ENCODE assay signal across 8 cellular contexts in genomic region chr6:30740993-30741784, GRCh38. TPM values are rescaled to one million over a fixed set of nuclear protein-coding genes. Genes with fewer than 3 reads are reported as not detected.
A peak's percentile ranks its signal among the peaks of the same experiment; 100 is the strongest.
DNase-seq lines count a peak whose midpoint lies in the region; ATAC-seq, FAIRE-seq and TF ChIP-seq lines count a peak whose summit lies in the region.

No MANE protein-coding gene starts in this region.

- TF ChIP-seq POLR2A in K562 (conservative IDR thresholded peaks at IDR 0.05): no peak

- H3K27ac ChIP-seq in K562 (ENCODE audit: extremely low read depth, low read depth, low read length): peak overlapping the region; percentile 87
- peak overlapping the region; percentile 84 for H3K27ac ChIP-seq in mesodermal cell (ENCODE audit: low read depth, low read length, severe bottlenecking)

- no peak overlapping the region for H2AFZ ChIP-seq in K562 (ENCODE audit: low read depth, low read length)

- H3K4me3 ChIP-seq in K562 (peak overlapping the region; percentile 91), mesodermal cell (ENCODE audit: extremely low read depth, insufficient read depth, low read length, poor library complexity, severe bottlenecking) (peak overlapping the region; percentile 94)

- intact Hi-C loops in K562 (cut with micrococcal nuclease): loop anchor here (5.0 kb wide), 2 partner anchors 86 to 341 kb away; no protein-coding TSS in a partner anchor

- TF ChIP-seq CTCF in K562 (IDR thresholded peaks at IDR 0.05 in 2 of 3, conservative IDR thresholded peaks at IDR 0.05 in 1 of 3; ENCODE audit: insufficient read depth in 2 of 3, low read depth in 1 of 3, low read length in 3 of 3): no peak; a peak in 1 of 6 replicates

- TF ChIP-seq EP300 in K562 (IDR thresholded peaks at IDR 0.05; ENCODE audit: low read length): no peak

- in situ Hi-C loops in K562 (cut with MboI): loop anchor here (5.0 kb wide), 2 partner anchors 136 to 336 kb away; no protein-coding TSS in a partner anchor

- CTCF ChIA-PET in K562 (lab: Yijun Ruan, JAX; ENCODE audit: low intra/inter-chr PET ratio): interaction anchor here (0.6 to 3.7 kb wide), 2 partner anchors 16 to 87 kb away, joined by 3 to 14 read pairs; no protein-coding TSS in a partner anchor

- peak; percentile 59 for DNase-seq in stimulated activated CD4-positive, alpha-beta T cell treated with anti-CD3 and anti-CD28 coated beads, Interleukin-15, amount 100 ng/mL, for 24 hours
- DNase-seq in stimulated activated CD4-positive, alpha-beta T cell treated with anti-CD3 and anti-CD28 coated beads, Interleukin-1b, Interleukin-23, amount 100 ng/mL, for 48 hours: no peak
- DNase-seq in K562 (ENCODE audit: extremely low read depth in 1 of 4, low spot score in 3 of 4): no peak
- DNase-seq in SHP77 (lab: John Stamatoyannopoulos, UW): no peak
- no peak for DNase-seq in EL
- DNase-seq in NCI-H345 treated with DMSO at 0.1 percent for 48 hours (lab: John Stamatoyannopoulos, UW; ENCODE audit: unreplicated experiment): no peak
- DNase-seq in DMS79 treated with DMSO at 0.1 percent for 48 hours (lab: John Stamatoyannopoulos, UW): no peak

- TF ChIP-seq RAD21 in K562 (CRISPR knock-in tag; conservative IDR thresholded peaks at IDR 0.05 in 1 of 2, IDR thresholded peaks at IDR 0.05 in 1 of 2): no peak

- ATAC-seq in K562: no peak

- no TSS peak for BruUV-seq in K562 (replicated peaks; lab: Mats Ljungman, UMichigan)

- H3K36me3 ChIP-seq in K562 (ENCODE audit: control insufficient read depth, insufficient read depth, low read length): peaks cover 50% of the 10 kb centered on the region
- H3K36me3 ChIP-seq in mesodermal cell (ENCODE audit: control insufficient read depth, insufficient read depth, low read length): peaks cover 69% of the 10 kb centered on the region

- FAIRE-seq in K562 (lab: Jason Lieb, UNC): no peak

- WGBS in K562 (ENCODE audit: insufficient coverage, low coverage, missing lambda C conversion rate): 72% methylated on average over 9 of the region's 9 CpGs
- WGBS in mesodermal cell (ENCODE audit: insufficient coverage in 2 of 2), 2 experiments: 93 to 95% methylated on average over 6 to 9 of the region's 9 CpGs

- H3K9ac ChIP-seq in K562 (ENCODE audit: insufficient read depth in 1 of 2, low read depth in 2 of 2, low read length in 2 of 2): peak overlapping the region; percentile 92 to 98

- H3K4me1 ChIP-seq in K562 (replicated peaks in 1 of 2; ENCODE audit: control insufficient read depth in 2 of 2, insufficient read depth in 2 of 2, low read length in 2 of 2): peaks cover 41 to 52% of the 10 kb centered on the region in 2 experiments
- H3K4me1 ChIP-seq in mesodermal cell (ENCODE audit: control insufficient read depth, insufficient read depth, low read length, poor library complexity, severe bottlenecking): peaks cover 22% of the 10 kb centered on the region

- POLR2A ChIA-PET in K562 (lab: Yijun Ruan, JAX): interaction anchor here (0.5 to 1.8 kb wide), 12 partner anchors 8 to 143 kb away, joined by 3 to 9 read pairs (median 4); partner anchors contain the start of gene DDR1

- H4K20me1 ChIP-seq in K562 (replicated peaks; ENCODE audit: control insufficient read depth, insufficient read depth, low read length): peaks cover 4% of the 10 kb centered on the region; the same call in 1 of the 2 replicates

- peak overlapping the region; percentile 92 for H3K4me2 ChIP-seq in K562 (ENCODE audit: insufficient read depth, low read length)

- H3K79me2 ChIP-seq in K562 (ENCODE audit: control insufficient read depth, insufficient read depth, low read length): peaks cover 67% of the 10 kb centered on the region

- H3K27me3 ChIP-seq in K562 (ENCODE audit: control insufficient read depth in 2 of 2, insufficient read depth in 2 of 2, low read length in 2 of 2): no peaks in the 10 kb centered on the region

- peaks cover 5% of the 10 kb centered on the region for H3K9me1 ChIP-seq in K562 (ENCODE audit: control insufficient read depth, insufficient read depth, low read length)

- H3K9me3 ChIP-seq in K562 (replicated peaks; ENCODE audit: control insufficient read depth, insufficient read depth, low read depth, low read length) (no peaks in the 10 kb centered on the region), mesodermal cell (ENCODE audit: control insufficient read depth, low read length) (no peaks in the 10 kb centered on the region)

RNA-seq across cellular contexts. Expression of gene FLOT1, which starts 1.3 kb away (rescaled TPM):
- 164 and 277 TPM in 2 replicates for total RNA-seq in K562 (2011; cell fraction: chromatin; rRNA removed; ENCODE audit: low replicate concordance)
- total RNA-seq in K562 (2011; cell fraction: nucleolus; rRNA removed): 152 and 165 TPM in 2 replicates
- total RNA-seq in K562 (2011; cell fraction: nucleoplasm; rRNA removed): 155 and 194 TPM in 2 replicates
- total RNA-seq in K562 (2014; rRNA removed): 118 and 131 TPM in 2 replicates
- 84.7 and 84.8 TPM in 2 replicates for total RNA-seq in K562 (2014; rRNA removed; fragmentation: Illumina TruSeq; extraction: Trizol)
- total RNA-seq in K562 (2015; rRNA removed; fragmentation: Illumina TruSeq; extraction: Trizol): 101 and 102 TPM in 2 replicates
- total RNA-seq in K562 (2021): 124 and 127 TPM in 2 replicates
- polyA plus RNA-seq in K562 (2011; rRNA removed): 131 and 154 TPM in 2 replicates
- 144 and 149 TPM in 2 replicates for polyA plus RNA-seq in K562 (2011; cell fraction: cytosol; rRNA removed)
- 209 and 233 TPM in 2 replicates for polyA plus RNA-seq in K562 (2011; cell fraction: nucleus; rRNA removed)
- polyA plus RNA-seq in K562 (2012): 135 and 272 TPM in 2 replicates
- 138 and 144 TPM in 2 replicates for polyA plus RNA-seq in K562 (2014; fragmentation: Illumina TruSeq; extraction: Trizol)
- polyA plus RNA-seq in K562 (2014; fragmentation: Nextera tagmentation; extraction: Ambion mirVana): 10 to 100 TPM; 11.7 to 12.0 TPM
- 149 and 174 TPM in 2 replicates for polyA plus RNA-seq in K562 (2014; rRNA removed)
- 122 and 132 TPM in 2 replicates for polyA minus RNA-seq in K562 (2011; rRNA and poly(A)+ RNA removed)
- polyA minus RNA-seq in K562 (2011; cell fraction: cytosol; rRNA and poly(A)+ RNA removed): 72.2 and 76.2 TPM in 2 replicates
- 38.5 and 58.5 TPM in 2 replicates for polyA minus RNA-seq in K562 (2011; cell fraction: nucleus; rRNA and poly(A)+ RNA removed)
- 145 TPM for polyA plus RNA-seq in mesodermal cell (2013, experiment 1 of 2)
- polyA plus RNA-seq in mesodermal cell (2013, experiment 2 of 2): 130 TPM

RNA-seq across cellular contexts. Expression of gene IER3, which starts 3.2 kb away (rescaled TPM):
- 15.2 and 21.4 TPM in 2 replicates for total RNA-seq in K562 (2011; cell fraction: chromatin; rRNA removed; ENCODE audit: low replicate concordance)
- total RNA-seq in K562 (2011; cell fraction: nucleolus; rRNA removed): 22.4 and 29.0 TPM in 2 replicates
- total RNA-seq in K562 (2011; cell fraction: nucleoplasm; rRNA removed): 21.0 and 27.1 TPM in 2 replicates
- total RNA-seq in K562 (2014; rRNA removed) (18.7 and 24.7 TPM in 2 replicates), K562 (2014; rRNA removed; fragmentation: Illumina TruSeq; extraction: Trizol) (8.0 and 8.2 TPM in 2 replicates), K562 (2015; rRNA removed; fragmentation: Illumina TruSeq; extraction: Trizol) (13.0 and 15.1 TPM in 2 replicates), K562 (2021) (23.4 and 24.1 TPM in 2 replicates)
- polyA plus RNA-seq in K562 (2011; rRNA removed) (8.8 and 11.5 TPM in 2 replicates), K562 (2014; fragmentation: Illumina TruSeq; extraction: Trizol) (11.4 and 12.5 TPM in 2 replicates), K562 (2014; fragmentation: Nextera tagmentation; extraction: Ambion mirVana) (1 to 10 TPM; 1.5 to 1.7 TPM), K562 (2014; rRNA removed) (26.0 and 30.0 TPM in 2 replicates)
- polyA plus RNA-seq in K562 (2011; cell fraction: cytosol; rRNA removed): 9.9 and 20.6 TPM in 2 replicates
- 25.7 and 32.6 TPM in 2 replicates for polyA plus RNA-seq in K562 (2011; cell fraction: nucleus; rRNA removed)
- polyA plus RNA-seq in K562 (2012): 30.7 and 77.8 TPM in 2 replicates
- 3.8 and 6.5 TPM in 2 replicates for polyA minus RNA-seq in K562 (2011; rRNA and poly(A)+ RNA removed)
- polyA minus RNA-seq in K562 (2011; cell fraction: cytosol; rRNA and poly(A)+ RNA removed): 5.3 and 6.8 TPM in 2 replicates
- polyA minus RNA-seq in K562 (2011; cell fraction: nucleus; rRNA and poly(A)+ RNA removed): 9.7 and 12.9 TPM in 2 replicates
- polyA plus RNA-seq in mesodermal cell (2013, experiment 1 of 2): 139 TPM
- 110 TPM for polyA plus RNA-seq in mesodermal cell (2013, experiment 2 of 2)

RNA-seq across cellular contexts. Expression of gene TUBB, which starts 21.0 kb away (rescaled TPM):
- 127 and 264 TPM in 2 replicates for total RNA-seq in K562 (2011; cell fraction: chromatin; rRNA removed; ENCODE audit: low replicate concordance)
- total RNA-seq in K562 (2011; cell fraction: nucleolus; rRNA removed): 272 and 276 TPM in 2 replicates
- 270 and 313 TPM in 2 replicates for total RNA-seq in K562 (2011; cell fraction: nucleoplasm; rRNA removed)
- total RNA-seq in K562 (2014; rRNA removed): 1,062 and 1,409 TPM in 2 replicates
- total RNA-seq in K562 (2014; rRNA removed; fragmentation: Illumina TruSeq; extraction: Trizol): 863 and 971 TPM in 2 replicates
- total RNA-seq in K562 (2015; rRNA removed; fragmentation: Illumina TruSeq; extraction: Trizol): 1,443 and 1,478 TPM in 2 replicates
- 1,495 and 1,529 TPM in 2 replicates for total RNA-seq in K562 (2021)
- polyA plus RNA-seq in K562 (2011; rRNA removed): 2,369 and 2,705 TPM in 2 replicates
- 2,776 and 3,265 TPM in 2 replicates for polyA plus RNA-seq in K562 (2011; cell fraction: cytosol; rRNA removed)
- polyA plus RNA-seq in K562 (2011; cell fraction: nucleus; rRNA removed): 619 and 708 TPM in 2 replicates
- 1,523 and 1,878 TPM in 2 replicates for polyA plus RNA-seq in K562 (2012)
- polyA plus RNA-seq in K562 (2014; fragmentation: Illumina TruSeq; extraction: Trizol): 2,541 and 2,870 TPM in 2 replicates
- polyA plus RNA-seq in K562 (2014; fragmentation: Nextera tagmentation; extraction: Ambion mirVana): 1,000 to 10,000 TPM; 1,106 to 1,864 TPM
- polyA plus RNA-seq in K562 (2014; rRNA removed): 1,462 and 1,903 TPM in 2 replicates
- 1,764 and 2,070 TPM in 2 replicates for polyA minus RNA-seq in K562 (2011; rRNA and poly(A)+ RNA removed)
- 880 and 960 TPM in 2 replicates for polyA minus RNA-seq in K562 (2011; cell fraction: cytosol; rRNA and poly(A)+ RNA removed)
- polyA minus RNA-seq in K562 (2011; cell fraction: nucleus; rRNA and poly(A)+ RNA removed): 140 and 261 TPM in 2 replicates
- 1,638 TPM for polyA plus RNA-seq in mesodermal cell (2013, experiment 1 of 2)
- polyA plus RNA-seq in mesodermal cell (2013, experiment 2 of 2): 1,486 TPM

RNA-seq across cellular contexts. Expression of gene MDC1, which starts 24.1 kb away (rescaled TPM):
- total RNA-seq in K562 (2011; cell fraction: chromatin; rRNA removed; ENCODE audit: low replicate concordance): 79.5 and 80.7 TPM in 2 replicates
- total RNA-seq in K562 (2011; cell fraction: nucleolus; rRNA removed): 47.5 and 50.5 TPM in 2 replicates
- 62.0 and 85.1 TPM in 2 replicates for total RNA-seq in K562 (2011; cell fraction: nucleoplasm; rRNA removed)
- 15.7 and 24.3 TPM in 2 replicates for total RNA-seq in K562 (2014; rRNA removed)
- total RNA-seq in K562 (2014; rRNA removed; fragmentation: Illumina TruSeq; extraction: Trizol): 20.0 and 25.5 TPM in 2 replicates
- total RNA-seq in K562 (2015; rRNA removed; fragmentation: Illumina TruSeq; extraction: Trizol): 15.6 and 18.2 TPM in 2 replicates
- 96.8 and 114 TPM in 2 replicates for total RNA-seq in K562 (2021)
- 21.5 and 55.8 TPM in 2 replicates for polyA plus RNA-seq in K562 (2011; rRNA removed)
- polyA plus RNA-seq in K562 (2011; cell fraction: cytosol; rRNA removed): 28.0 and 35.1 TPM in 2 replicates
- 105 and 141 TPM in 2 replicates for polyA plus RNA-seq in K562 (2011; cell fraction: nucleus; rRNA removed)
- polyA plus RNA-seq in K562 (2012): 68.1 and 105 TPM in 2 replicates
- polyA plus RNA-seq in K562 (2014; fragmentation: Illumina TruSeq; extraction: Trizol): 72.9 and 95.4 TPM in 2 replicates
- 1 to 10 TPM; 8.2 to 8.8 TPM for polyA plus RNA-seq in K562 (2014; fragmentation: Nextera tagmentation; extraction: Ambion mirVana)
- polyA plus RNA-seq in K562 (2014; rRNA removed): 31.3 and 35.0 TPM in 2 replicates
- polyA minus RNA-seq in K562 (2011; rRNA and poly(A)+ RNA removed): 24.0 and 34.6 TPM in 2 replicates
- polyA minus RNA-seq in K562 (2011; cell fraction: cytosol; rRNA and poly(A)+ RNA removed): 56.9 and 94.9 TPM in 2 replicates
- polyA minus RNA-seq in K562 (2011; cell fraction: nucleus; rRNA and poly(A)+ RNA removed): 16.4 and 27.8 TPM in 2 replicates
- polyA plus RNA-seq in mesodermal cell (2013, experiment 1 of 2): 60.6 TPM
- 50.2 TPM for polyA plus RNA-seq in mesodermal cell (2013, experiment 2 of 2)

RNA-seq across cellular contexts. Expression of gene NRM, which starts 50.4 kb away (rescaled TPM):
- 17.1 and 42.3 TPM in 2 replicates for total RNA-seq in K562 (2011; cell fraction: chromatin; rRNA removed; ENCODE audit: low replicate concordance)
- total RNA-seq in K562 (2011; cell fraction: nucleolus; rRNA removed): 41.3 and 48.0 TPM in 2 replicates
- 51.0 and 61.6 TPM in 2 replicates for total RNA-seq in K562 (2011; cell fraction: nucleoplasm; rRNA removed)
- 9.7 and 12.4 TPM in 2 replicates for total RNA-seq in K562 (2014; rRNA removed)
- 10.6 and 14.4 TPM in 2 replicates for total RNA-seq in K562 (2014; rRNA removed; fragmentation: Illumina TruSeq; extraction: Trizol)
- total RNA-seq in K562 (2015; rRNA removed; fragmentation: Illumina TruSeq; extraction: Trizol): 17.4 and 18.1 TPM in 2 replicates
- 32.9 and 35.7 TPM in 2 replicates for total RNA-seq in K562 (2021)
- polyA plus RNA-seq in K562 (2011; rRNA removed): 12.6 and 22.9 TPM in 2 replicates
- polyA plus RNA-seq in K562 (2011; cell fraction: cytosol; rRNA removed): 26.4 and 41.5 TPM in 2 replicates
- polyA plus RNA-seq in K562 (2011; cell fraction: nucleus; rRNA removed): 28.3 and 48.5 TPM in 2 replicates
- polyA plus RNA-seq in K562 (2012): 45.0 and 59.0 TPM in 2 replicates
- polyA plus RNA-seq in K562 (2014; fragmentation: Illumina TruSeq; extraction: Trizol): 57.9 and 58.2 TPM in 2 replicates
- polyA plus RNA-seq in K562 (2014; fragmentation: Nextera tagmentation; extraction: Ambion mirVana): 10 to 100 TPM; 16.1 to 18.6 TPM
- polyA plus RNA-seq in K562 (2014; rRNA removed): 19.4 and 22.5 TPM in 2 replicates
- polyA minus RNA-seq in K562 (2011; rRNA and poly(A)+ RNA removed): 14.4 and 15.0 TPM in 2 replicates
- 19.7 and 29.2 TPM in 2 replicates for polyA minus RNA-seq in K562 (2011; cell fraction: cytosol; rRNA and poly(A)+ RNA removed)
- polyA minus RNA-seq in K562 (2011; cell fraction: nucleus; rRNA and poly(A)+ RNA removed): 12.0 and 14.7 TPM in 2 replicates
- 37.5 TPM for polyA plus RNA-seq in mesodermal cell (2013, experiment 1 of 2)
- polyA plus RNA-seq in mesodermal cell (2013, experiment 2 of 2): 38.7 TPM
